Comparison of ENCODE assay signal across 24 cellular contexts in genomic region chr4:75423029-75423428, GRCh38.
"Had no signal": no experiment of that assay in that cellular context is flagged by ENCODE, and none has a peak within 500 bp of the region (broad histone marks: within the 10 kb centered on the region; RNA-seq: fewer than 3 reads in every experiment).

No MANE protein-coding gene starts in this region.

- H3K4me1 ChIP-seq: gastrocnemius medialis, parathyroid adenoma, sigmoid colon, spleen, testis, tibial artery, upper lobe of left lung had no signal

- DNase-seq: cortex of kidney; effector memory CD8-positive, alpha-beta T cell; foreskin fibroblast; gastrocnemius medialis; head of caudate nucleus; natural killer cell; occipital lobe; sigmoid colon; spleen; stimulated activated CD4-positive, alpha-beta T cell treated with anti-CD3 and anti-CD28 coated beads, Interleukin-4, amount 100 ng/mL, for 4 hours; stimulated activated naive CD8-positive, alpha-beta T cell treated with anti-CD3 and anti-CD28 coated beads, Interleukin-15, Interleukin-2, amounts not matched to agents 100 U/mL and 50 U/mL, for 24 hours; substantia nigra; testis; tibial artery; upper lobe of left lung had no signal

- FAIRE-seq: endometrium, keratinocyte, urothelium cell line had no signal

- H3K27ac ChIP-seq: gastrocnemius medialis, parathyroid adenoma, sigmoid colon, spleen, testis, tibial artery, upper lobe of left lung had no signal

- H3K27ac Mint-ChIP-seq: effector memory CD8-positive, alpha-beta T cell; memory B cell; natural killer cell; progenitor cell of endocrine pancreas; stimulated activated memory B cell treated with anti-CD40 and anti-IgM and Interleukin-4, amounts not matched to agents 10 μg/mL and 1 μg/mL and 100 μg/mL, for 72 hours had no signal

- H3K4me3 ChIP-seq: gastrocnemius medialis, lung, sigmoid colon, spleen, testis, tibial artery, upper lobe of left lung had no signal

- H3K36me3 Mint-ChIP-seq: stimulated activated memory B cell treated with anti-CD40 and anti-IgM and Interleukin-4, amounts not matched to agents 10 μg/mL and 1 μg/mL and 100 μg/mL, for 72 hours had no signal

- H3K27me3 ChIP-seq: gastrocnemius medialis, sigmoid colon, testis, tibial artery, upper lobe of left lung had no signal

- ATAC-seq: effector memory CD8-positive, alpha-beta T cell; gastrocnemius medialis; left lobe of liver; natural killer cell; stimulated activated memory B cell treated with anti-CD40 and anti-IgM and Interleukin-4, amounts not matched to agents 10 μg/mL and 1 μg/mL and 100 μg/mL, for 72 hours; stimulated activated naive CD8-positive, alpha-beta T cell treated with anti-CD3 and anti-CD28 coated beads, Interleukin-15, Interleukin-2, amounts not matched to agents 100 U/mL and 50 U/mL, for 24 hours had no signal

- H3K9me3 ChIP-seq: gastrocnemius medialis, sigmoid colon, testis, tibial artery, upper lobe of left lung had no signal

- H3K36me3 ChIP-seq: gastrocnemius medialis, sigmoid colon, spleen, tibial artery, upper lobe of left lung had no signal

- H3K4me3 Mint-ChIP-seq: effector memory CD8-positive, alpha-beta T cell; memory B cell; natural killer cell; stimulated activated memory B cell treated with anti-CD40 and anti-IgM and Interleukin-4, amounts not matched to agents 10 μg/mL and 1 μg/mL and 100 μg/mL, for 72 hours had no signal

- H3K27me3 Mint-ChIP-seq: progenitor cell of endocrine pancreas had no signal

- H2AFZ ChIP-seq: parathyroid adenoma had no signal

- H3K4me1 Mint-ChIP-seq: memory B cell; natural killer cell; stimulated activated memory B cell treated with anti-CD40 and anti-IgM and Interleukin-4, amounts not matched to agents 10 μg/mL and 1 μg/mL and 100 μg/mL, for 72 hours had no signal

- H3K79me2 ChIP-seq: parathyroid adenoma had no signal

- H3K9ac ChIP-seq: parathyroid adenoma had no signal
